Comparison of ENCODE assay signal across 1 cellular context in genomic region chr18:21550510-21550970, GRCh38.
TF ChIP-seq lines count a peak whose summit lies in the region.

No MANE protein-coding gene starts in this region.

TF ChIP-seq in HepG2, 621 proteins besides CTCF, POLR2A, EP300 and RAD21 (continued from another document and continues in another):
- TF ChIP-seq ATF6 (CRISPR knock-in tag; conservative IDR thresholded peaks at IDR 0.05) (no peak), ZNF350 (CRISPR knock-in tag; IDR thresholded peaks at IDR 0.05; ENCODE audit: borderline replicate concordance, low read depth) (peak; percentile 32; the same call in 1 of the 2 replicates), ZNF136 (CRISPR knock-in tag; IDR thresholded peaks at IDR 0.05; ENCODE audit: low read depth) (no peak), ZNF432 (CRISPR knock-in tag; IDR thresholded peaks at IDR 0.05; ENCODE audit: borderline replicate concordance) (no peak), RCOR2 (CRISPR knock-in tag; IDR thresholded peaks at IDR 0.05) (peak; percentile 85), CENPBD1 (CRISPR knock-in tag; IDR thresholded peaks at IDR 0.05; ENCODE audit: borderline replicate concordance, low read depth) (no peak), CEBPB (IDR thresholded peaks at IDR 0.05; ENCODE audit: borderline replicate concordance, low read depth, low read length) (peak; percentile 6; the same call in 1 of the 2 replicates), RARA (CRISPR knock-in tag; IDR thresholded peaks at IDR 0.05) (peak; percentile 61; the same call in 1 of the 2 replicates), SIX1 (CRISPR knock-in tag; IDR thresholded peaks at IDR 0.05; ENCODE audit: borderline replicate concordance) (no peak), CREB3 (CRISPR knock-in tag; IDR thresholded peaks at IDR 0.05) (no peak), FLYWCH1 (CRISPR knock-in tag; IDR thresholded peaks at IDR 0.05) (no peak), ZNF282 (IDR thresholded peaks at IDR 0.05; ENCODE audit: partially characterized antibody) (no peak), MTF1 (CRISPR knock-in tag; IDR thresholded peaks at IDR 0.05) (no peak), ZBTB37 (CRISPR knock-in tag; IDR thresholded peaks at IDR 0.05) (peak; percentile 56; the same call in 1 of the 2 replicates), IRF1 (CRISPR knock-in tag; IDR thresholded peaks at IDR 0.05; ENCODE audit: low read depth) (no peak), NFKB2 (CRISPR knock-in tag; IDR thresholded peaks at IDR 0.05; ENCODE audit: borderline replicate concordance) (no peak), ZNF460 (CRISPR knock-in tag; IDR thresholded peaks at IDR 0.05; ENCODE audit: borderline replicate concordance) (peak; percentile 77; the same call in 1 of the 2 replicates), HCFC1 (IDR thresholded peaks at IDR 0.05; ENCODE audit: low read depth, low read length) (no peak), ZBTB34 (CRISPR knock-in tag; IDR thresholded peaks at IDR 0.05) (no peak), ZNF18 (CRISPR knock-in tag; IDR thresholded peaks at IDR 0.05; ENCODE audit: insufficient replicate concordance) (peak; percentile 24), ZFP1 (CRISPR knock-in tag; IDR thresholded peaks at IDR 0.05) (0 out of 2 replicates have a peak, but pooled peaks have one; percentile 68), POGZ (CRISPR knock-in tag; IDR thresholded peaks at IDR 0.05) (peak; percentile 85), MXD4 (CRISPR knock-in tag; IDR thresholded peaks at IDR 0.05) (peak; percentile 76), ZNF264 (CRISPR knock-in tag; IDR thresholded peaks at IDR 0.05) (0 out of 2 replicates have a peak, but pooled peaks have one; percentile 24), ZNF629 (CRISPR knock-in tag; conservative IDR thresholded peaks at IDR 0.05) (no peak; the same call in 1 of the 2 replicates), ZBTB7B (CRISPR knock-in tag; IDR thresholded peaks at IDR 0.05) (peak; percentile 60; the same call in 1 of the 2 replicates), ZNF737 (CRISPR knock-in tag; IDR thresholded peaks at IDR 0.05; ENCODE audit: borderline replicate concordance) (no peak), HMG20B (CRISPR knock-in tag; conservative IDR thresholded peaks at IDR 0.05) (0 out of 2 replicates have a peak, but pooled peaks have one; percentile 48), THAP11 (CRISPR knock-in tag; IDR thresholded peaks at IDR 0.05) (peak; percentile 62), ZNF503 (CRISPR knock-in tag; IDR thresholded peaks at IDR 0.05) (peak; percentile 88; the same call in 1 of the 2 replicates), ZBTB20 (CRISPR knock-in tag; IDR thresholded peaks at IDR 0.05; ENCODE audit: borderline replicate concordance, low read depth) (0 out of 2 replicates have a peak, but pooled peaks have one; percentile 67), BRF2 (CRISPR knock-in tag; IDR thresholded peaks at IDR 0.05) (peak; percentile 69; the same call in 1 of the 2 replicates), UBTF (CRISPR knock-in tag; IDR thresholded peaks at IDR 0.05) (no peak), MNT (IDR thresholded peaks at IDR 0.05) (peak; percentile 85), ARID5B (CRISPR knock-in tag; IDR thresholded peaks at IDR 0.05) (peak; percentile 89), ATF1 (CRISPR knock-in tag; IDR thresholded peaks at IDR 0.05) (peak; percentile 49; the same call in 1 of the 2 replicates), CREB1 (IDR thresholded peaks at IDR 0.05) (no peak), CREB1 (CRISPR knock-in tag; IDR thresholded peaks at IDR 0.05) (peak; percentile 20; the same call in 1 of the 2 replicates)
